Comparison of ENCODE assay signal across 16 cellular contexts in the genomic region with DNA sequence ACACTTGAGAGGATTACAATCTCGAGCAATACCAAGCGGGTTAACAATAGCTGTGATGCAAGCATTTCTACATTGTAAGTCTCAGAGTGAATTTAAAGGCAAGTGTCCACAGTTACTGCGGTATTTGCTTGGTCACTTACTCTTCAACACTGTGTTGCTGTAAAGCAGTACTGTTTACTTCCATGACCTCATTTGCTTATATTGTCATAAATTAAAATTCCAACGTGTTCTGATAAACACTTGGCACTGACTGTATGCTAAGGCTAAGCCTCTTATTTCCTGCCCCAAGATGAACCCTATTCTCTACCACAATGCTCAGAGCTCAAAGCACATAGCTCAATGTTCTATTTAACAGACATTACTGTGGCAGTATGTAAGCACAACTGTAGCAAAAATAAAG.
DNase-seq lines count a peak whose midpoint lies in the region; TF ChIP-seq lines count a peak whose summit lies in the region.
"Had no signal": no experiment of that assay in that cellular context is flagged by ENCODE, and none has a peak within 500 bp of the region (broad histone marks: within the 10 kb centered on the region; RNA-seq: fewer than 3 reads in every experiment).

No MANE protein-coding gene starts in this region.

- DNase-seq in DMS53 (lab: John Stamatoyannopoulos, UW) = peak; percentile 6
- no peak for DNase-seq in DMS53 treated with DMSO at 0.1 percent for 48 hours (lab: John Stamatoyannopoulos, UW; ENCODE audit: unreplicated experiment)
- peak; percentile 39 for DNase-seq in NCI-H526 treated with DMSO at 0.1 percent for 48 hours (lab: John Stamatoyannopoulos, UW)
- DNase-seq in astrocyte of the hippocampus (ENCODE audit: low read depth, low spot score) = peak; percentile 10
- DNase-seq in retinal pigment epithelial cell (ENCODE audit: low read depth) = peak; percentile 38
- no peak for DNase-seq in activated T-cell treated with anti-CD3 and anti-CD28 coated beads, Interleukin-2, amount 50 U/mL, for 48 hours
- no peak for DNase-seq in WERI-Rb-1
- DNase-seq in NCI-H1417 treated with DMSO at 0.1 percent for 48 hours (lab: John Stamatoyannopoulos, UW) = no peak
- DNase-seq: Caco-2; CD8-positive, alpha-beta memory T cell; DMS 273 treated with DMSO at 0.1 percent for 48 hours; DMS79 treated with DMSO at 0.1 percent for 48 hours; EL; H9 had no signal

- no peaks in the 10 kb centered on the region for H3K36me3 ChIP-seq in WERI-Rb-1

- TF ChIP-seq CTCF in retinal pigment epithelial cell (conservative IDR thresholded peaks at IDR 0.05; ENCODE audit: low read depth, low read length) (no peak), WERI-Rb-1 (IDR thresholded peaks at IDR 0.05; ENCODE audit: low read depth, low read length) (no peak)

- no peaks in the 10 kb centered on the region for H3K9me3 ChIP-seq in WERI-Rb-1 (ENCODE audit: severe bottlenecking)
- H3K9me3 ChIP-seq: Caco-2 had no signal

- no peaks in the 10 kb centered on the region for H3K27me3 ChIP-seq in WERI-Rb-1 (ENCODE audit: insufficient read depth, low read depth, severe bottlenecking)

- H3K4me3 ChIP-seq in retinal pigment epithelial cell (ENCODE audit: low read length) (no peak overlapping the region), WERI-Rb-1 (ENCODE audit: low read depth, low read length) (no peak overlapping the region)
- H3K4me3 ChIP-seq: GM23338 had no signal

- no peak overlapping the region for H3K27ac ChIP-seq in WERI-Rb-1
- H3K27ac ChIP-seq: 22Rv1 had no signal

Comparison
In these comparisons a context has a peak if more than half of its experiments do, and no peak if none do; other contexts are left out.
1. DNase-seq: peak in DMS53 (single experiment), NCI-H526 treated with DMSO at 0.1 percent for 48 hours (single experiment), astrocyte of the hippocampus (single experiment) and retinal pigment epithelial cell (single experiment); none in DMS53 treated with DMSO at 0.1 percent for 48 hours (single experiment), activated T-cell treated with anti-CD3 and anti-CD28 coated beads, Interleukin-2, amount 50 U/mL, for 48 hours (0 of 2), WERI-Rb-1 (single experiment) and NCI-H1417 treated with DMSO at 0.1 percent for 48 hours (single experiment).